Comparison of ENCODE assay signal across 12 cellular contexts in genomic region chr12:5556033-5556614, GRCh38.
DNase-seq lines count a peak whose midpoint lies in the region; ATAC-seq and TF ChIP-seq lines count a peak whose summit lies in the region.
"Had no signal": no experiment of that assay in that cellular context is flagged by ENCODE, and none has a peak within 500 bp of the region (broad histone marks: within the 10 kb centered on the region; RNA-seq: fewer than 3 reads in every experiment).

No MANE protein-coding gene starts in this region.

- no TSS peak for BruUV-seq in PC-9 (replicated peaks; lab: Mats Ljungman, UMichigan)

- intact Hi-C loops in PC-9 (cut with micrococcal nuclease; ENCODE audit: unreplicated experiment): no loop called here

- H3K27ac Mint-ChIP-seq in glutamatergic neuron (ENCODE audit: unreplicated experiment): no peak overlapping the region
- no peak overlapping the region for H3K27ac Mint-ChIP-seq in activated T-helper 17 cell treated with anti-CD3 and anti-CD28 coated beads, Interleukin-2, amount 50 U/mL, for 72 hours
- H3K27ac Mint-ChIP-seq in stimulated activated effector memory CD8-positive, alpha-beta T cell treated with anti-CD3 and anti-CD28 coated beads, Interleukin-12 subunit alpha, Interleukin-12 subunit beta, amount 100 ng/mL, for 72 hours: no peak overlapping the region

- H3K4me3 Mint-ChIP-seq in glutamatergic neuron (ENCODE audit: unreplicated experiment): no peak overlapping the region
- H3K4me3 Mint-ChIP-seq in activated T-helper 17 cell treated with anti-CD3 and anti-CD28 coated beads, Interleukin-2, amount 50 U/mL, for 72 hours: no peak overlapping the region
- no peak overlapping the region for H3K4me3 Mint-ChIP-seq in stimulated activated effector memory CD8-positive, alpha-beta T cell treated with anti-CD3 and anti-CD28 coated beads, Interleukin-12 subunit alpha, Interleukin-12 subunit beta, amount 100 ng/mL, for 72 hours

- no peak overlapping the region for H3K27ac ChIP-seq in PC-9

- no peaks in the 10 kb centered on the region for H4K20me1 ChIP-seq in PC-9 (ENCODE audit: insufficient read depth)

- H3K79me2 ChIP-seq in PC-9 (ENCODE audit: low read depth): no peaks in the 10 kb centered on the region

- no peaks in the 10 kb centered on the region for H3K27me3 Mint-ChIP-seq in glutamatergic neuron (ENCODE audit: unreplicated experiment)
- peaks cover 7% of the 10 kb centered on the region for H3K27me3 Mint-ChIP-seq in activated T-helper 17 cell treated with anti-CD3 and anti-CD28 coated beads, Interleukin-2, amount 50 U/mL, for 72 hours

- peaks cover 31% of the 10 kb centered on the region for H3K27me3 ChIP-seq in PC-9 (ENCODE audit: insufficient read depth, low read depth)

- H3K4me3 ChIP-seq in AG10803 (ENCODE audit: low read length): no peak overlapping the region
- no peak overlapping the region for H3K4me3 ChIP-seq in GM12864 (ENCODE audit: low read depth, low read length)
- H3K4me3 ChIP-seq in PC-9: no peak overlapping the region
- H3K4me3 ChIP-seq: HAP-1 had no signal

- no peaks in the 10 kb centered on the region for H3K9me2 ChIP-seq in PC-9 (ENCODE audit: insufficient read depth)

- H3K4me1 Mint-ChIP-seq in glutamatergic neuron (ENCODE audit: low read depth, unreplicated experiment): no peaks in the 10 kb centered on the region
- H3K4me1 Mint-ChIP-seq in activated T-helper 17 cell treated with anti-CD3 and anti-CD28 coated beads, Interleukin-2, amount 50 U/mL, for 72 hours: no peaks in the 10 kb centered on the region
- H3K4me1 Mint-ChIP-seq in stimulated activated effector memory CD8-positive, alpha-beta T cell treated with anti-CD3 and anti-CD28 coated beads, Interleukin-12 subunit alpha, Interleukin-12 subunit beta, amount 100 ng/mL, for 72 hours: no peaks in the 10 kb centered on the region

- TF ChIP-seq CTCF in AG10803 (conservative IDR thresholded peaks at IDR 0.05; ENCODE audit: low read length): peak; percentile 3; the same call in 1 of the 2 replicates
- TF ChIP-seq CTCF in GM12864 (IDR thresholded peaks at IDR 0.05; ENCODE audit: low read depth, low read length, missing control alignments): peak; percentile 64
- TF ChIP-seq CTCF in PC-9 (conservative IDR thresholded peaks at IDR 0.05): peak; percentile 63
- TF ChIP-seq CTCF in glutamatergic neuron (IDR thresholded peaks at IDR 0.05; ENCODE audit: partially characterized antibody, unreplicated experiment): peak; percentile 43

- no peaks in the 10 kb centered on the region for H3F3A ChIP-seq in PC-9 (ENCODE audit: insufficient read depth, low read depth)

- H3K36me3 Mint-ChIP-seq in glutamatergic neuron (ENCODE audit: unreplicated experiment): peaks cover 7% of the 10 kb centered on the region
- no peaks in the 10 kb centered on the region for H3K36me3 Mint-ChIP-seq in activated T-helper 17 cell treated with anti-CD3 and anti-CD28 coated beads, Interleukin-2, amount 50 U/mL, for 72 hours (ENCODE audit: low read depth)
- H3K36me3 Mint-ChIP-seq in stimulated activated effector memory CD8-positive, alpha-beta T cell treated with anti-CD3 and anti-CD28 coated beads, Interleukin-12 subunit alpha, Interleukin-12 subunit beta, amount 100 ng/mL, for 72 hours: no peaks in the 10 kb centered on the region

- peaks cover 5% of the 10 kb centered on the region; the same call in 1 of the 2 replicates for H3K9me3 ChIP-seq in PC-9 (ENCODE audit: insufficient read depth, low read depth)
- H3K9me3 ChIP-seq: HAP-1 had no signal

- DNase-seq in AG10803 (ENCODE audit: low read depth): no peak
- DNase-seq in GM12864 (ENCODE audit: low read depth): no peak
- peak in 1 of 2 experiments; percentile 8 for DNase-seq in PC-9
- peak; percentile 59 for DNase-seq in glutamatergic neuron
- no peak for DNase-seq in NCI-H1694 treated with DMSO at 0.1 percent for 48 hours (lab: John Stamatoyannopoulos, UW)
- DNase-seq in stimulated activated effector memory CD8-positive, alpha-beta T cell treated with anti-CD3 and anti-CD28 coated beads, Interleukin-12 subunit alpha, Interleukin-12 subunit beta, amount 100 ng/mL, for 72 hours (ENCODE audit: low spot score in 2 of 2): no peak
- DNase-seq in NCI-H2029 treated with DMSO at 0.1 percent for 48 hours (lab: John Stamatoyannopoulos, UW): no peak
- DNase-seq: activated effector memory CD4-positive, alpha-beta T cell treated with anti-CD3 and anti-CD28 coated beads, Interleukin-2, amount 50 U/mL, for 16 hours; Kasumi-1; SHP77 treated with DMSO at 0.1 percent for 48 hours had no signal

- H3K9me3 Mint-ChIP-seq in glutamatergic neuron (ENCODE audit: unreplicated experiment): peaks cover 6% of the 10 kb centered on the region
- H3K9me3 Mint-ChIP-seq in activated T-helper 17 cell treated with anti-CD3 and anti-CD28 coated beads, Interleukin-2, amount 50 U/mL, for 72 hours: peaks cover 4% of the 10 kb centered on the region
- no peaks in the 10 kb centered on the region for H3K9me3 Mint-ChIP-seq in stimulated activated effector memory CD8-positive, alpha-beta T cell treated with anti-CD3 and anti-CD28 coated beads, Interleukin-12 subunit alpha, Interleukin-12 subunit beta, amount 100 ng/mL, for 72 hours

- H3K36me3 ChIP-seq in PC-9 (ENCODE audit: low read depth): no peaks in the 10 kb centered on the region
- H3K36me3 ChIP-seq: HAP-1 had no signal

- peak overlapping the region; percentile 8; the same call in 1 of the 2 replicates for H3K4me2 ChIP-seq in PC-9

- CTCF ChIA-PET in PC-9 (lab: Charles Lee): interaction anchor here (0.6 kb wide), 1 partner anchor 76 kb away, joined by 8 read pairs; no protein-coding TSS in a partner anchor

- no peak for ATAC-seq in activated T-helper 17 cell treated with anti-CD3 and anti-CD28 coated beads, Interleukin-2, amount 50 U/mL, for 72 hours (replicated peaks)
- no peak for ATAC-seq in stimulated activated effector memory CD8-positive, alpha-beta T cell treated with anti-CD3 and anti-CD28 coated beads, Interleukin-12 subunit alpha, Interleukin-12 subunit beta, amount 100 ng/mL, for 72 hours

- H3K4me1 ChIP-seq in PC-9 (replicated peaks; ENCODE audit: insufficient read depth): no peaks in the 10 kb centered on the region
- H3K4me1 ChIP-seq: HAP-1 had no signal

- no peak overlapping the region for H2AFZ ChIP-seq in PC-9

- POLR2A ChIA-PET in PC-9 (lab: Charles Lee; ENCODE audit: unreplicated experiment): interaction anchor here (0.6 kb wide), 1 partner anchor 93 kb away, joined by 4 read pairs; no protein-coding TSS in a partner anchor

Comparison
In these comparisons a context has a peak if more than half of its experiments do, and no peak if none do; other contexts are left out.
1. CTCF ChIP-seq: peak in every context shown above with its lines; median percentile 64 in GM12864; 63 in PC-9; 43 in glutamatergic neuron; 3 in AG10803.